In the genomic region with DNA sequence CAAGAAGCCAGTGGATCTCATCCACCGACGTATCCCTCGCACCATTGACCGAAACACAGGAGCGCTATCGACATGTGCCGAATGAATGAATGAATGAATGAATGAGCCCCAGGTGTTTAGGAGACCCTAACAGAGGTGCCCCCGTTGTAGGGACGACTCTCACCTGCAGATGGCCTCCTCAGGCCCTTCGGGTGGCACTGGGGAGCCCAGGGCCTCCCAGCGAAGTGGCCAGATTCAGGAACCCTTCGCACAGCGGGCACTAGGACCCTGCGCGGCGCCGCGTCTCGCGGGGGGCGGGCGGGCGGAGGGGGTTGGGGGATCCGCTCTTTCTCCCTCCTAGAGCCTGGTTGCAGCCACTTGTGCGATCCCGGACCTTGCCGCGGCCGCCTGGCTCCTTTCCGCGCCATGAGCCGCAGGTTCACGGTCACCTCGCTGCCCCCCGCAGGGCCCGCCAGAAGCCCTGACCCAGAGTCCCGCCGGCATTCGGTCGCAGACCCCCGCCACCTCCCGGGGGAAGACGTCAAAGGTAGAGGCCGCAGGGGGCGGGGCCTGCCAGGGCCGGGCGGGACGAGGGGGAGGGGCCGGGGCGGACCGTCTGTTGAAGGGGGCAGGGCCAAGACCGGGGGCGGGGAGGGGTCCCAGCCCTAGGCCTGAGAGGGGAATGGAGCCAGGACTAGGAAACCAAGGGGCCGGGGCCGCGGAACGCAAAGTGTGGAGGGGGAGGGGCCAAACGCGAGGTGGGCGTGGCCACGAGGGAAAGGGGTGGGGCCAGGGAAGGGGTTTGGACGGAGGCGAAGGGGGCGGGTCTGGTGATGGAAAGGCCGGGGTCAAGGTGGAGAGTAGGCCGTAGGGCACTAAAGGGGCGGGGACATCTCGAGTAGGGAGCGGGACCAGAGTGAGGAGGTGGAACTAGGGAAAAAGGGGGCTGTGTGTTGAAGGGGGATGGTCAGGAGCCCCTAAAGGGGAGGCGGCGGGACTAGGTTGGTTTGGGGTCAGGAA, we compare ENCODE assay signal across 1 cellular context.
A peak's percentile ranks its signal among the peaks of the same experiment; 100 is the strongest.
TF ChIP-seq lines count a peak whose summit lies in the region.

No MANE protein-coding gene starts in this region.

TF ChIP-seq in HEK293, 187 proteins besides CTCF, POLR2A, EP300 and RAD21 (continued from another document and continues in another):
- TF ChIP-seq, protein P1, sequence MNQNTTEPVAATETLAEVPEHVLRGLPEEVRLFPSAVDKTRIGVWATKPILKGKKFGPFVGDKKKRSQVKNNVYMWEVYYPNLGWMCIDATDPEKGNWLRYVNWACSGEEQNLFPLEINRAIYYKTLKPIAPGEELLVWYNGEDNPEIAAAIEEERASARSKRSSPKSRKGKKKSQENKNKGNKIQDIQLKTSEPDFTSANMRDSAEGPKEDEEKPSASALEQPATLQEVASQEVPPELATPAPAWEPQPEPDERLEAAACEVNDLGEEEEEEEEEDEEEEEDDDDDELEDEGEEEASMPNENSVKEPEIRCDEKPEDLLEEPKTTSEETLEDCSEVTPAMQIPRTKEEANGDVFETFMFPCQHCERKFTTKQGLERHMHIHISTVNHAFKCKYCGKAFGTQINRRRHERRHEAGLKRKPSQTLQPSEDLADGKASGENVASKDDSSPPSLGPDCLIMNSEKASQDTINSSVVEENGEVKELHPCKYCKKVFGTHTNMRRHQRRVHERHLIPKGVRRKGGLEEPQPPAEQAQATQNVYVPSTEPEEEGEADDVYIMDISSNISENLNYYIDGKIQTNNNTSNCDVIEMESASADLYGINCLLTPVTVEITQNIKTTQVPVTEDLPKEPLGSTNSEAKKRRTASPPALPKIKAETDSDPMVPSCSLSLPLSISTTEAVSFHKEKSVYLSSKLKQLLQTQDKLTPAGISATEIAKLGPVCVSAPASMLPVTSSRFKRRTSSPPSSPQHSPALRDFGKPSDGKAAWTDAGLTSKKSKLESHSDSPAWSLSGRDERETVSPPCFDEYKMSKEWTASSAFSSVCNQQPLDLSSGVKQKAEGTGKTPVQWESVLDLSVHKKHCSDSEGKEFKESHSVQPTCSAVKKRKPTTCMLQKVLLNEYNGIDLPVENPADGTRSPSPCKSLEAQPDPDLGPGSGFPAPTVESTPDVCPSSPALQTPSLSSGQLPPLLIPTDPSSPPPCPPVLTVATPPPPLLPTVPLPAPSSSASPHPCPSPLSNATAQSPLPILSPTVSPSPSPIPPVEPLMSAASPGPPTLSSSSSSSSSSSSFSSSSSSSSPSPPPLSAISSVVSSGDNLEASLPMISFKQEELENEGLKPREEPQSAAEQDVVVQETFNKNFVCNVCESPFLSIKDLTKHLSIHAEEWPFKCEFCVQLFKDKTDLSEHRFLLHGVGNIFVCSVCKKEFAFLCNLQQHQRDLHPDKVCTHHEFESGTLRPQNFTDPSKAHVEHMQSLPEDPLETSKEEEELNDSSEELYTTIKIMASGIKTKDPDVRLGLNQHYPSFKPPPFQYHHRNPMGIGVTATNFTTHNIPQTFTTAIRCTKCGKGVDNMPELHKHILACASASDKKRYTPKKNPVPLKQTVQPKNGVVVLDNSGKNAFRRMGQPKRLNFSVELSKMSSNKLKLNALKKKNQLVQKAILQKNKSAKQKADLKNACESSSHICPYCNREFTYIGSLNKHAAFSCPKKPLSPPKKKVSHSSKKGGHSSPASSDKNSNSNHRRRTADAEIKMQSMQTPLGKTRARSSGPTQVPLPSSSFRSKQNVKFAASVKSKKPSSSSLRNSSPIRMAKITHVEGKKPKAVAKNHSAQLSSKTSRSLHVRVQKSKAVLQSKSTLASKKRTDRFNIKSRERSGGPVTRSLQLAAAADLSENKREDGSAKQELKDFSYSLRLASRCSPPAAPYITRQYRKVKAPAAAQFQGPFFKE (tag by site-specific recombination; IDR thresholded peaks at IDR 0.05; ENCODE audit: borderline replicate concordance) = no peak
- TF ChIP-seq, protein P2, sequence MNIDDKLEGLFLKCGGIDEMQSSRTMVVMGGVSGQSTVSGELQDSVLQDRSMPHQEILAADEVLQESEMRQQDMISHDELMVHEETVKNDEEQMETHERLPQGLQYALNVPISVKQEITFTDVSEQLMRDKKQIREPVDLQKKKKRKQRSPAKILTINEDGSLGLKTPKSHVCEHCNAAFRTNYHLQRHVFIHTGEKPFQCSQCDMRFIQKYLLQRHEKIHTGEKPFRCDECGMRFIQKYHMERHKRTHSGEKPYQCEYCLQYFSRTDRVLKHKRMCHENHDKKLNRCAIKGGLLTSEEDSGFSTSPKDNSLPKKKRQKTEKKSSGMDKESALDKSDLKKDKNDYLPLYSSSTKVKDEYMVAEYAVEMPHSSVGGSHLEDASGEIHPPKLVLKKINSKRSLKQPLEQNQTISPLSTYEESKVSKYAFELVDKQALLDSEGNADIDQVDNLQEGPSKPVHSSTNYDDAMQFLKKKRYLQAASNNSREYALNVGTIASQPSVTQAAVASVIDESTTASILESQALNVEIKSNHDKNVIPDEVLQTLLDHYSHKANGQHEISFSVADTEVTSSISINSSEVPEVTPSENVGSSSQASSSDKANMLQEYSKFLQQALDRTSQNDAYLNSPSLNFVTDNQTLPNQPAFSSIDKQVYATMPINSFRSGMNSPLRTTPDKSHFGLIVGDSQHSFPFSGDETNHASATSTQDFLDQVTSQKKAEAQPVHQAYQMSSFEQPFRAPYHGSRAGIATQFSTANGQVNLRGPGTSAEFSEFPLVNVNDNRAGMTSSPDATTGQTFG (tag by site-specific recombination; IDR thresholded peaks at IDR 0.05; ENCODE audit: borderline replicate concordance) = no peak
- TF ChIP-seq ZNF366 (tag by site-specific recombination; conservative IDR thresholded peaks at IDR 0.05) (no peak), ZNF585B (tag by site-specific recombination; IDR thresholded peaks at IDR 0.05) (no peak), ZNF501 (tag by site-specific recombination; IDR thresholded peaks at IDR 0.05) (no peak), ZNF473 (tag by site-specific recombination; IDR thresholded peaks at IDR 0.05) (no peak), ZNF155 (tag by site-specific recombination; IDR thresholded peaks at IDR 0.05) (no peak), ZNF785 (tag by site-specific recombination; IDR thresholded peaks at IDR 0.05) (no peak), ZNF529 (tag by site-specific recombination; IDR thresholded peaks at IDR 0.05; ENCODE audit: insufficient replicate concordance) (no peak), ZEB2 (tag by site-specific recombination; IDR thresholded peaks at IDR 0.05) (0 out of 2 replicates have a peak, but pooled peaks have one; percentile 49), ZNF239 (tag by site-specific recombination; IDR thresholded peaks at IDR 0.05) (no peak), OVOL3 (tag by site-specific recombination; IDR thresholded peaks at IDR 0.05) (no peak), ZNF138 (tag by site-specific recombination; IDR thresholded peaks at IDR 0.05; ENCODE audit: borderline replicate concordance) (no peak), ZNF221 (tag by site-specific recombination; IDR thresholded peaks at IDR 0.05; ENCODE audit: borderline replicate concordance) (no peak), ZNF10 (tag by site-specific recombination; IDR thresholded peaks at IDR 0.05) (no peak), ZNF2 (tag by site-specific recombination; IDR thresholded peaks at IDR 0.05) (no peak), KLF16 (tag by site-specific recombination; IDR thresholded peaks at IDR 0.05) (peak; percentile 93)
- TF ChIP-seq, protein P3, sequence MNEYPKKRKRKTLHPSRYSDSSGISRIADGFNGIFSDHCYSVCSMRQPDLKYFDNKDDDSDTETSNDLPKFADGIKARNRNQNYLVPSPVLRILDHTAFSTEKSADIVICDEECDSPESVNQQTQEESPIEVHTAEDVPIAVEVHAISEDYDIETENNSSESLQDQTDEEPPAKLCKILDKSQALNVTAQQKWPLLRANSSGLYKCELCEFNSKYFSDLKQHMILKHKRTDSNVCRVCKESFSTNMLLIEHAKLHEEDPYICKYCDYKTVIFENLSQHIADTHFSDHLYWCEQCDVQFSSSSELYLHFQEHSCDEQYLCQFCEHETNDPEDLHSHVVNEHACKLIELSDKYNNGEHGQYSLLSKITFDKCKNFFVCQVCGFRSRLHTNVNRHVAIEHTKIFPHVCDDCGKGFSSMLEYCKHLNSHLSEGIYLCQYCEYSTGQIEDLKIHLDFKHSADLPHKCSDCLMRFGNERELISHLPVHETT (tag by site-specific recombination; IDR thresholded peaks at IDR 0.05) = no peak
- TF ChIP-seq, protein P4, sequence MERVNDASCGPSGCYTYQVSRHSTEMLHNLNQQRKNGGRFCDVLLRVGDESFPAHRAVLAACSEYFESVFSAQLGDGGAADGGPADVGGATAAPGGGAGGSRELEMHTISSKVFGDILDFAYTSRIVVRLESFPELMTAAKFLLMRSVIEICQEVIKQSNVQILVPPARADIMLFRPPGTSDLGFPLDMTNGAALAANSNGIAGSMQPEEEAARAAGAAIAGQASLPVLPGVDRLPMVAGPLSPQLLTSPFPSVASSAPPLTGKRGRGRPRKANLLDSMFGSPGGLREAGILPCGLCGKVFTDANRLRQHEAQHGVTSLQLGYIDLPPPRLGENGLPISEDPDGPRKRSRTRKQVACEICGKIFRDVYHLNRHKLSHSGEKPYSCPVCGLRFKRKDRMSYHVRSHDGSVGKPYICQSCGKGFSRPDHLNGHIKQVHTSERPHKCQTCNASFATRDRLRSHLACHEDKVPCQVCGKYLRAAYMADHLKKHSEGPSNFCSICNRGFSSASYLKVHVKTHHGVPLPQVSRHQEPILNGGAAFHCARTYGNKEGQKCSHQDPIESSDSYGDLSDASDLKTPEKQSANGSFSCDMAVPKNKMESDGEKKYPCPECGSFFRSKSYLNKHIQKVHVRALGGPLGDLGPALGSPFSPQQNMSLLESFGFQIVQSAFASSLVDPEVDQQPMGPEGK (tag by site-specific recombination; IDR thresholded peaks at IDR 0.05) = peak; percentile 80
- TF ChIP-seq, protein P5, sequence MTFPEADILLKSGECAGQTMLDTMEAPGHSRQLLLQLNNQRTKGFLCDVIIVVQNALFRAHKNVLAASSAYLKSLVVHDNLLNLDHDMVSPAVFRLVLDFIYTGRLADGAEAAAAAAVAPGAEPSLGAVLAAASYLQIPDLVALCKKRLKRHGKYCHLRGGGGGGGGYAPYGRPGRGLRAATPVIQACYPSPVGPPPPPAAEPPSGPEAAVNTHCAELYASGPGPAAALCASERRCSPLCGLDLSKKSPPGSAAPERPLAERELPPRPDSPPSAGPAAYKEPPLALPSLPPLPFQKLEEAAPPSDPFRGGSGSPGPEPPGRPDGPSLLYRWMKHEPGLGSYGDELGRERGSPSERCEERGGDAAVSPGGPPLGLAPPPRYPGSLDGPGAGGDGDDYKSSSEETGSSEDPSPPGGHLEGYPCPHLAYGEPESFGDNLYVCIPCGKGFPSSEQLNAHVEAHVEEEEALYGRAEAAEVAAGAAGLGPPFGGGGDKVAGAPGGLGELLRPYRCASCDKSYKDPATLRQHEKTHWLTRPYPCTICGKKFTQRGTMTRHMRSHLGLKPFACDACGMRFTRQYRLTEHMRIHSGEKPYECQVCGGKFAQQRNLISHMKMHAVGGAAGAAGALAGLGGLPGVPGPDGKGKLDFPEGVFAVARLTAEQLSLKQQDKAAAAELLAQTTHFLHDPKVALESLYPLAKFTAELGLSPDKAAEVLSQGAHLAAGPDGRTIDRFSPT (tag by site-specific recombination; IDR thresholded peaks at IDR 0.05) = no peak
- TF ChIP-seq, protein P6, sequence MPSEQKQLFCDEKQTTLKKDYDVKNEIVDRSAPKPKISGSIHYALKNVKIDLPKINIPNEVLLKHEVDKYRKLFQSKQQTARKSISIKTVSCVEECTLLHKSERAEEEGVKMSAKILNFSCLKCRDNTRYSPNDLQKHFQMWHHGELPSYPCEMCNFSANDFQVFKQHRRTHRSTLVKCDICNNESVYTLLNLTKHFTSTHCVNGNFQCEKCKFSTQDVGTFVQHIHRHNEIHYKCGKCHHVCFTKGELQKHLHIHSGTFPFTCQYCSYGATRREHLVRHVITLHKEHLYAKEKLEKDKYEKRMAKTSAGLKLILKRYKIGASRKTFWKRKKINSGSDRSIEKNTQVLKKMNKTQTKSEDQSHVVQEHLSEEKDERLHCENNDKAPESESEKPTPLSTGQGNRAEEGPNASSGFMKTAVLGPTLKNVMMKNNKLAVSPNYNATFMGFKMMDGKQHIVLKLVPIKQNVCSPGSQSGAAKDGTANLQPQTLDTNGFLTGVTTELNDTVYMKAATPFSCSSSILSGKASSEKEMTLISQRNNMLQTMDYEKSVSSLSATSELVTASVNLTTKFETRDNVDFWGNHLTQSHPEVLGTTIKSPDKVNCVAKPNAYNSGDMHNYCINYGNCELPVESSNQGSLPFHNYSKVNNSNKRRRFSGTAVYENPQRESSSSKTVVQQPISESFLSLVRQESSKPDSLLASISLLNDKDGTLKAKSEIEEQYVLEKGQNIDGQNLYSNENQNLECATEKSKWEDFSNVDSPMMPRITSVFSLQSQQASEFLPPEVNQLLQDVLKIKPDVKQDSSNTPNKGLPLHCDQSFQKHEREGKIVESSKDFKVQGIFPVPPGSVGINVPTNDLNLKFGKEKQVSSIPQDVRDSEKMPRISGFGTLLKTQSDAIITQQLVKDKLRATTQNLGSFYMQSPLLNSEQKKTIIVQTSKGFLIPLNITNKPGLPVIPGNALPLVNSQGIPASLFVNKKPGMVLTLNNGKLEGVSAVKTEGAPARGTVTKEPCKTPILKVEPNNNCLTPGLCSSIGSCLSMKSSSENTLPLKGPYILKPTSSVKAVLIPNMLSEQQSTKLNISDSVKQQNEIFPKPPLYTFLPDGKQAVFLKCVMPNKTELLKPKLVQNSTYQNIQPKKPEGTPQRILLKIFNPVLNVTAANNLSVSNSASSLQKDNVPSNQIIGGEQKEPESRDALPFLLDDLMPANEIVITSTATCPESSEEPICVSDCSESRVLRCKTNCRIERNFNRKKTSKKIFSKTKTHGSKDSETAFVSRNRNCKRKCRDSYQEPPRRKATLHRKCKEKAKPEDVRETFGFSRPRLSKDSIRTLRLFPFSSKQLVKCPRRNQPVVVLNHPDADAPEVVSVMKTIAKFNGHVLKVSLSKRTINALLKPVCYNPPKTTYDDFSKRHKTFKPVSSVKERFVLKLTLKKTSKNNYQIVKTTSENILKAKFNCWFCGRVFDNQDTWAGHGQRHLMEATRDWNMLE (tag by site-specific recombination; conservative IDR thresholded peaks at IDR 0.05; ENCODE audit: low read depth) = no peak
- TF ChIP-seq, protein P7, sequence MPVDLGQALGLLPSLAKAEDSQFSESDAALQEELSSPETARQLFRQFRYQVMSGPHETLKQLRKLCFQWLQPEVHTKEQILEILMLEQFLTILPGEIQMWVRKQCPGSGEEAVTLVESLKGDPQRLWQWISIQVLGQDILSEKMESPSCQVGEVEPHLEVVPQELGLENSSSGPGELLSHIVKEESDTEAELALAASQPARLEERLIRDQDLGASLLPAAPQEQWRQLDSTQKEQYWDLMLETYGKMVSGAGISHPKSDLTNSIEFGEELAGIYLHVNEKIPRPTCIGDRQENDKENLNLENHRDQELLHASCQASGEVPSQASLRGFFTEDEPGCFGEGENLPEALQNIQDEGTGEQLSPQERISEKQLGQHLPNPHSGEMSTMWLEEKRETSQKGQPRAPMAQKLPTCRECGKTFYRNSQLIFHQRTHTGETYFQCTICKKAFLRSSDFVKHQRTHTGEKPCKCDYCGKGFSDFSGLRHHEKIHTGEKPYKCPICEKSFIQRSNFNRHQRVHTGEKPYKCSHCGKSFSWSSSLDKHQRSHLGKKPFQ (tag by site-specific recombination; IDR thresholded peaks at IDR 0.05) = no peak
- TF ChIP-seq, protein P8, sequence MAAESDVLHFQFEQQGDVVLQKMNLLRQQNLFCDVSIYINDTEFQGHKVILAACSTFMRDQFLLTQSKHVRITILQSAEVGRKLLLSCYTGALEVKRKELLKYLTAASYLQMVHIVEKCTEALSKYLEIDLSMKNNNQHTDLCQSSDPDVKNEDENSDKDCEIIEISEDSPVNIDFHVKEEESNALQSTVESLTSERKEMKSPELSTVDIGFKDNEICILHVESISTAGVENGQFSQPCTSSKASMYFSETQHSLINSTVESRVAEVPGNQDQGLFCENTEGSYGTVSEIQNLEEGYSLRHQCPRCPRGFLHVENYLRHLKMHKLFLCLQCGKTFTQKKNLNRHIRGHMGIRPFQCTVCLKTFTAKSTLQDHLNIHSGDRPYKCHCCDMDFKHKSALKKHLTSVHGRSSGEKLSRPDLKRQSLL (tag by site-specific recombination; IDR thresholded peaks at IDR 0.05) = peak; percentile 42; the same call in 1 of the 2 replicates
